Comparison of ENCODE assay signal across 10 cellular contexts in the genomic region with DNA sequence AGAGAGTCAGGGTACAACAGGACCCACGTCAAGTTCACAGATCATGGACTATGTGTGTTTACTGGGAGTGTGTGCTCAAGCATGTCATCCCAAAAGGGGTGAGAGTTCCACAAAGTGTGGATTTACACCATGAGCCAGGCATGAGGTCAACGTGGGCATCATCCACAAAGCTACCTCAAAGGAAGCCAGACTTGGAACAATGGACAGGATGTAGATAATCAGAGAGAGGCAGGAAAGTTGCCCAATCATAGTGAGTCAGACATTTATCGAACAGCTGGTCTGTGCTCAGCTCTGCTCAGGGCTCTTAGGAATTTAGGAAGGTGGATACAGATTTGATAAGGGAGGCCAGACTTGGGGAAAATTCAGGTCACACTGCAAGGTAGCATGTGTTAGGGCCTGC.
DNase-seq lines count a peak whose midpoint lies in the region; ATAC-seq and TF ChIP-seq lines count a peak whose summit lies in the region.
"Had no signal": no experiment of that assay in that cellular context is flagged by ENCODE, and none has a peak within 500 bp of the region (broad histone marks: within the 10 kb centered on the region; RNA-seq: fewer than 3 reads in every experiment).

No MANE protein-coding gene starts in this region.

- no peaks in the 10 kb centered on the region for H3K36me3 Mint-ChIP-seq in nephron (ENCODE audit: low read depth)
- H3K36me3 Mint-ChIP-seq in nephron progenitor cell (ENCODE audit: low read depth), result no peaks in the 10 kb centered on the region
- H3K36me3 Mint-ChIP-seq: activated CD8-positive, alpha-beta memory T cell treated with anti-CD3 and anti-CD28 coated beads, Interleukin-2, amount 10 ng/mL, durations not matched to agents 7 days and 5 days had no signal

- H3K27ac Mint-ChIP-seq in nephron, result peak overlapping the region; percentile 26 to 78 (median 41)
- no peak overlapping the region for H3K27ac Mint-ChIP-seq in nephron progenitor cell
- H3K27ac Mint-ChIP-seq: activated CD8-positive, alpha-beta memory T cell treated with anti-CD3 and anti-CD28 coated beads, Interleukin-2, amount 10 ng/mL, durations not matched to agents 7 days and 5 days had no signal

- TF ChIP-seq CTCF in nephron (IDR thresholded peaks at IDR 0.05; ENCODE audit: unreplicated experiment in 3 of 3) (no peak), nephron progenitor cell (IDR thresholded peaks at IDR 0.05) (no peak)

- H3K4me3 Mint-ChIP-seq in nephron (no peak overlapping the region), nephron progenitor cell (no peak overlapping the region)
- H3K4me3 Mint-ChIP-seq: activated CD8-positive, alpha-beta memory T cell treated with anti-CD3 and anti-CD28 coated beads, Interleukin-2, amount 10 ng/mL, durations not matched to agents 7 days and 5 days had no signal

- H3K4me1 Mint-ChIP-seq in nephron, result peaks cover 33% of the 10 kb centered on the region
- H3K4me1 Mint-ChIP-seq in nephron progenitor cell, result peaks cover 32% of the 10 kb centered on the region
- H3K4me1 Mint-ChIP-seq: activated CD8-positive, alpha-beta memory T cell treated with anti-CD3 and anti-CD28 coated beads, Interleukin-2, amount 10 ng/mL, durations not matched to agents 7 days and 5 days had no signal

- H3K9me3 Mint-ChIP-seq in nephron, result peaks cover 7% of the 10 kb centered on the region
- peaks cover 10% of the 10 kb centered on the region for H3K9me3 Mint-ChIP-seq in nephron progenitor cell

- ATAC-seq in HG02759 (IDR thresholded peaks at IDR 0.05; ENCODE audit: unreplicated experiment), result no peak
- ATAC-seq: activated CD8-positive, alpha-beta memory T cell treated with anti-CD3 and anti-CD28 coated beads, Interleukin-2, amount 10 ng/mL, durations not matched to agents 7 days and 5 days had no signal

- H3K27me3 Mint-ChIP-seq in nephron (ENCODE audit: low read depth) (peaks cover 4% of the 10 kb centered on the region), nephron progenitor cell (ENCODE audit: low read depth, poor library complexity) (peaks cover 4% of the 10 kb centered on the region)

- peak; percentile 11 for DNase-seq in DMS53 treated with DMSO at 0.1 percent for 48 hours (lab: John Stamatoyannopoulos, UW; ENCODE audit: unreplicated experiment)
- peak; percentile 97 for DNase-seq in NCI-H226
- DNase-seq in dedifferentiated amniotic fluid mesenchymal stem cell (ENCODE audit: extremely low spot score), result peak; percentile 20
- no peak for DNase-seq in DMS79 treated with DMSO at 0.1 percent for 48 hours (lab: John Stamatoyannopoulos, UW)
- DNase-seq in nephron progenitor cell, result no peak
- no peak for DNase-seq in effector CD4-positive, alpha-beta T cell
- DNase-seq: activated CD8-positive, alpha-beta memory T cell treated with anti-CD3 and anti-CD28 coated beads, Interleukin-2, amount 10 ng/mL, durations not matched to agents 7 days and 5 days; dorsolateral prefrontal cortex had no signal

Comparison
In these comparisons a context has a peak if more than half of its experiments do, and no peak if none do; other contexts are left out.
1. DNase-seq: peak in DMS53 treated with DMSO at 0.1 percent for 48 hours (single experiment), NCI-H226 (single experiment) and dedifferentiated amniotic fluid mesenchymal stem cell (single experiment); none in DMS79 treated with DMSO at 0.1 percent for 48 hours (single experiment), nephron progenitor cell (single experiment) and effector CD4-positive, alpha-beta T cell (single experiment).